Comparison of ENCODE assay signal across 11 cellular contexts in genomic region chr6:35955970-35956369, GRCh38. TPM values are rescaled to one million over a fixed set of nuclear protein-coding genes. Genes with fewer than 3 reads are reported as not detected.
DNase-seq lines count a peak whose midpoint lies in the region; ATAC-seq and TF ChIP-seq lines count a peak whose summit lies in the region.
"Had no signal": no experiment of that assay in that cellular context is flagged by ENCODE, and none has a peak within 500 bp of the region (broad histone marks: within the 10 kb centered on the region; RNA-seq: fewer than 3 reads in every experiment).

No MANE protein-coding gene starts in this region.

- peak; percentile 9 for DNase-seq in stimulated activated CD4-positive, alpha-beta T cell treated with anti-CD3 and anti-CD28 coated beads, Interleukin-4, amount 100 ng/mL, for 24 hours
- no peak for DNase-seq in stimulated activated CD4-positive, alpha-beta T cell treated with anti-CD3 and anti-CD28 coated beads, Interleukin-2, amount 100 ng/mL, for 48 hours
- peak; percentile 10 for DNase-seq in OCI-LY7 (ENCODE audit: low spot score)
- DNase-seq in epithelial cell of proximal tubule (ENCODE audit: low read depth), result no peak
- DNase-seq in upper lobe of right lung, result no peak
- no peak for DNase-seq in kidney tubule cell (ENCODE audit: low spot score)
- no peak for DNase-seq in COR-L47 (lab: John Stamatoyannopoulos, UW)
- DNase-seq: CD8-positive, alpha-beta memory T cell had no signal

- H2AFZ ChIP-seq in OCI-LY7 (ENCODE audit: low read length), result no peak overlapping the region

- ATAC-seq in upper lobe of right lung (no peak), GM21717 (IDR thresholded peaks at IDR 0.05; ENCODE audit: unreplicated experiment) (no peak)
- ATAC-seq: esophagus mucosa had no signal

- no TSS peak for BruUV-seq in OCI-LY7 (replicated peaks; lab: Mats Ljungman, UMichigan)

- CTCF ChIA-PET in OCI-LY7 (lab: Charles Lee; ENCODE audit: unreplicated experiment), result interaction anchor here (0.6 kb wide), 1 partner anchor 101 kb away, joined by 3 read pairs; no protein-coding TSS in a partner anchor

- H3K4me3 ChIP-seq in OCI-LY7 (ENCODE audit: low read depth, low read length, poor library complexity, severe bottlenecking), result no peak overlapping the region
- no peak overlapping the region for H3K4me3 ChIP-seq in epithelial cell of proximal tubule (ENCODE audit: low read depth, low read length)
- H3K4me3 ChIP-seq in upper lobe of right lung, result no peak overlapping the region
- H3K4me3 ChIP-seq: SK-N-MC had no signal

- H3K27ac ChIP-seq in OCI-LY7 (ENCODE audit: low read depth, low read length, poor library complexity, severe bottlenecking) (no peak overlapping the region), upper lobe of right lung (no peak overlapping the region)
- H3K27ac ChIP-seq: SK-N-MC had no signal

- TF ChIP-seq CTCF in OCI-LY7 (conservative IDR thresholded peaks at IDR 0.05; ENCODE audit: low read length) (peak; percentile 77), epithelial cell of proximal tubule (conservative IDR thresholded peaks at IDR 0.05; ENCODE audit: low read depth, low read length) (peak; percentile 43), upper lobe of right lung (IDR thresholded peaks at IDR 0.05) (peak; percentile 18)

- no peaks in the 10 kb centered on the region for H3K27me3 ChIP-seq in upper lobe of right lung

- H3K9me2 ChIP-seq in OCI-LY7 (ENCODE audit: insufficient read depth, low read length), result no peaks in the 10 kb centered on the region

- H3K4me2 ChIP-seq in OCI-LY7 (ENCODE audit: low read length), result no peak overlapping the region

- intact Hi-C loops in OCI-LY7 (cut with micrococcal nuclease; ENCODE audit: unreplicated experiment) (loop anchor here (5.0 to 10.0 kb wide), 2 partner anchors 201 to 434 kb away; no protein-coding TSS in a partner anchor), upper lobe of right lung (cut with DNase I) (no loop called here)

- H4K20me1 ChIP-seq in OCI-LY7 (ENCODE audit: insufficient read depth, low read length), result no peaks in the 10 kb centered on the region

- H3K79me2 ChIP-seq in OCI-LY7 (ENCODE audit: insufficient read depth, low read depth, low read length), result no peaks in the 10 kb centered on the region

- H3K36me3 ChIP-seq in OCI-LY7 (ENCODE audit: insufficient read depth, low read length) (no peaks in the 10 kb centered on the region), upper lobe of right lung (no peaks in the 10 kb centered on the region)

- H3K9me3 ChIP-seq in OCI-LY7 (ENCODE audit: low read length) (no peaks in the 10 kb centered on the region), upper lobe of right lung (no peaks in the 10 kb centered on the region)

- H3K4me1 ChIP-seq in OCI-LY7 (ENCODE audit: insufficient read depth, low read length, poor library complexity, severe bottlenecking), result no peaks in the 10 kb centered on the region
- no peaks in the 10 kb centered on the region for H3K4me1 ChIP-seq in upper lobe of right lung

- POLR2A ChIA-PET in OCI-LY7 (lab: Charles Lee), result interaction anchor here (0.7 kb wide), 1 partner anchor 488 kb away, joined by 4 read pairs; no protein-coding TSS in a partner anchor

RNA-seq across cellular contexts. Expression of gene SRPK1, which starts 35.1 kb away (rescaled TPM):
- total RNA-seq in OCI-LY7 (2014; rRNA removed; shearing (Covaris generic)), result 75.6 and 86.0 TPM in 2 replicates
- 109 and 126 TPM in 2 replicates for total RNA-seq in OCI-LY7 (2022)
- total RNA-seq in epithelial cell of proximal tubule, result 103 and 115 TPM in 2 replicates
- total RNA-seq in upper lobe of right lung, result 40.6 TPM

Comparison
In these comparisons a context has a peak if more than half of its experiments do, and no peak if none do; other contexts are left out.
1. DNase-seq: peak in stimulated activated CD4-positive, alpha-beta T cell treated with anti-CD3 and anti-CD28 coated beads, Interleukin-4, amount 100 ng/mL, for 24 hours (single experiment) and OCI-LY7 (single experiment); none in stimulated activated CD4-positive, alpha-beta T cell treated with anti-CD3 and anti-CD28 coated beads, Interleukin-2, amount 100 ng/mL, for 48 hours (0 of 2), epithelial cell of proximal tubule (single experiment), upper lobe of right lung (single experiment), kidney tubule cell (single experiment) and COR-L47 (single experiment).
2. CTCF ChIP-seq: peak in every context shown above with its lines; median percentile 77 in OCI-LY7; 43 in epithelial cell of proximal tubule; 18 in upper lobe of right lung.